8 cellular contexts compared by ENCODE assay signal in genomic region chr14:67420102-67420739, GRCh38. TPM values are rescaled to one million over a fixed set of nuclear protein-coding genes. Genes with fewer than 3 reads are reported as not detected.
DNase-seq lines count a peak whose midpoint lies in the region; ATAC-seq and TF ChIP-seq lines count a peak whose summit lies in the region.

No MANE protein-coding gene starts in this region.

- no peak; the same call in 1 of the 2 replicates for TF ChIP-seq RAD21 in IMR-90 (IDR thresholded peaks at IDR 0.05; ENCODE audit: low read length)

- no peak overlapping the region for H4K8ac ChIP-seq in IMR-90 (ENCODE audit: low read depth in 2 of 2, low read length in 2 of 2)

- H3K9me3 Mint-ChIP-seq in Caco-2 (ENCODE audit: unreplicated experiment): no peaks in the 10 kb centered on the region
- H3K9me3 Mint-ChIP-seq in activated CD8-positive, alpha-beta T cell treated with anti-CD3 and anti-CD28 coated beads for 36 hours: no peaks in the 10 kb centered on the region

- no peak overlapping the region for H3K4me3 ChIP-seq in Caco-2 (ENCODE audit: low read depth, low read length)
- H3K4me3 ChIP-seq in IMR-90 (ENCODE audit: insufficient read depth, low read depth, low read length): no peak overlapping the region
- H3K4me3 ChIP-seq in right lobe of liver: no peak overlapping the region

- CTCF ChIA-PET in Caco-2 (lab: Charles Lee): interaction anchor here (0.6 to 0.7 kb wide), 2 partner anchors 107 to 180 kb away, joined by 3 to 4 read pairs; partner anchors contain the start of gene PIGH
- CTCF ChIA-PET in IMR-90 (lab: Yijun Ruan, JAX): interaction anchor here (0.8 kb wide), 1 partner anchor 60 kb away, joined by 3 read pairs; the partner anchor contains the start of genes ATP6V1D and EIF2S1
- CTCF ChIA-PET in activated CD8-positive, alpha-beta T cell treated with anti-CD3 and anti-CD28 coated beads for 36 hours (lab: Charles Lee): interaction anchor here (0.6 to 3.5 kb wide), 17 partner anchors 8 to 284 kb away, joined by 3 to 25 read pairs (median 4); partner anchors contain the start of gene PLEK2

- H3K27me3 Mint-ChIP-seq in Caco-2 (ENCODE audit: insufficient read depth, unreplicated experiment): no peaks in the 10 kb centered on the region
- peaks cover 12% of the 10 kb centered on the region for H3K27me3 Mint-ChIP-seq in activated CD8-positive, alpha-beta T cell treated with anti-CD3 and anti-CD28 coated beads for 36 hours

- H3K9me3 ChIP-seq in Caco-2 (no peaks in the 10 kb centered on the region), IMR-90 (ENCODE audit: control insufficient read depth, insufficient read depth, low read length) (no peaks in the 10 kb centered on the region), right lobe of liver (no peaks in the 10 kb centered on the region)

- no peaks in the 10 kb centered on the region for H3K79me1 ChIP-seq in IMR-90 (ENCODE audit: low read depth in 1 of 2, low read length in 2 of 2)

- BruUV-seq in Caco-2 (replicated peaks; lab: Mats Ljungman, UMichigan) (no TSS peak), IMR-90 (replicated peaks; lab: Mats Ljungman, UMichigan) (no TSS peak)

- H3K36me3 Mint-ChIP-seq in Caco-2 (ENCODE audit: insufficient read depth, unreplicated experiment): no peaks in the 10 kb centered on the region
- no peaks in the 10 kb centered on the region for H3K36me3 Mint-ChIP-seq in activated CD8-positive, alpha-beta T cell treated with anti-CD3 and anti-CD28 coated beads for 36 hours (ENCODE audit: low read depth)

- peaks cover 12% of the 10 kb centered on the region; the same call in 1 of the 2 replicates for H3K9me1 ChIP-seq in IMR-90 (ENCODE audit: insufficient read depth, low read length)

- H3K4ac ChIP-seq in IMR-90 (ENCODE audit: low read depth, low read length): no peak overlapping the region

- no peak overlapping the region for H4K91ac ChIP-seq in IMR-90 (ENCODE audit: insufficient read depth, low read depth, low read length)

- no peak overlapping the region for H3K4me2 ChIP-seq in IMR-90 (ENCODE audit: low read depth, low read length)

- H3K14ac ChIP-seq in IMR-90 (replicated peaks; ENCODE audit: low read depth, low read length): no peak overlapping the region

- H3K27ac Mint-ChIP-seq in Caco-2 (ENCODE audit: unreplicated experiment): no peak overlapping the region
- H3K27ac Mint-ChIP-seq in activated CD8-positive, alpha-beta T cell treated with anti-CD3 and anti-CD28 coated beads for 36 hours: no peak overlapping the region

- TF ChIP-seq POLR2A in IMR-90 (IDR thresholded peaks at IDR 0.05; ENCODE audit: low read depth, low read length) (no peak), right lobe of liver (IDR thresholded peaks at IDR 0.05) (no peak)

- H4K5ac ChIP-seq in IMR-90 (ENCODE audit: low read depth, low read length): no peak overlapping the region

- no peak overlapping the region for H2AK5ac ChIP-seq in IMR-90 (ENCODE audit: low read depth, low read length)

- in situ Hi-C loops in IMR-90 (cut with MboI; ENCODE audit: low sequenced_read_pairs): no loop called here
- in situ Hi-C loops in ACHN (cut with HindIII; ENCODE audit: low pct_ligation_motif_present, low pct_unique_long_range_greater_than_20kb, low sequenced_read_pairs): no loop called here

- no peaks in the 10 kb centered on the region for H3K27me3 ChIP-seq in Caco-2 (replicated peaks; ENCODE audit: control insufficient read depth, insufficient read depth, low read length)
- peaks cover 2% of the 10 kb centered on the region; the same call in 1 of the 2 replicates for H3K27me3 ChIP-seq in IMR-90 (ENCODE audit: control insufficient read depth, insufficient read depth, low read length)
- H3K27me3 ChIP-seq in right lobe of liver: no peaks in the 10 kb centered on the region

- POLR2A ChIA-PET in Caco-2 (lab: Charles Lee): no interaction called here
- POLR2A ChIA-PET in IMR-90 (lab: Charles Lee; ENCODE audit: unreplicated experiment): no interaction called here
- POLR2A ChIA-PET in activated CD8-positive, alpha-beta T cell treated with anti-CD3 and anti-CD28 coated beads for 36 hours (lab: Charles Lee): no interaction called here

- H2BK5ac ChIP-seq in IMR-90 (ENCODE audit: low read depth, low read length, poor library complexity, severe bottlenecking): no peak overlapping the region

- no peak overlapping the region for H3K27ac ChIP-seq in IMR-90 (ENCODE audit: insufficient read depth, low read length)
- no peak overlapping the region for H3K27ac ChIP-seq in right lobe of liver

- WGBS in IMR-90 (ENCODE audit: extremely low coverage in 2 of 2, insufficient read length in 1 of 2), 2 experiments: 100% methylated on average over 1 of the region's 12 CpGs; no CpG with 5 or more reads in 1 of the 2 experiments
- WGBS in right lobe of liver (ENCODE audit: insufficient coverage, low coverage, low lambda C conversion rate, missing lambda C conversion rate): 62% methylated on average over 11 of the region's 12 CpGs

- no peak overlapping the region for H2BK20ac ChIP-seq in IMR-90 (ENCODE audit: low read depth, low read length)

- H2AK9ac ChIP-seq in IMR-90 (replicated peaks; ENCODE audit: low read depth, low read length, poor library complexity): no peak overlapping the region

- H3K23ac ChIP-seq in IMR-90 (ENCODE audit: low read depth, low read length): no peak overlapping the region

- intact Hi-C loops in Caco-2 (cut with micrococcal nuclease; ENCODE audit: unreplicated experiment) (no loop called here), IMR-90 (cut with micrococcal nuclease) (no loop called here), right lobe of liver (cut with DNase I) (loop anchor here in 1 of 2 donors (10.0 kb wide), 1 partner anchor 155 kb away; no protein-coding TSS in a partner anchor)
- intact Hi-C loops in activated CD8-positive, alpha-beta T cell treated with anti-CD3 and anti-CD28 coated beads for 36 hours (cut with micrococcal nuclease): loop anchor here (10.0 kb wide), 1 partner anchor 245 kb away; no protein-coding TSS in a partner anchor

- no peak overlapping the region for H2AFZ ChIP-seq in IMR-90 (replicated peaks; ENCODE audit: low read length, poor library complexity)

- H3K4me3 Mint-ChIP-seq in Caco-2 (ENCODE audit: unreplicated experiment): no peak overlapping the region
- no peak overlapping the region for H3K4me3 Mint-ChIP-seq in activated CD8-positive, alpha-beta T cell treated with anti-CD3 and anti-CD28 coated beads for 36 hours

- H3K18ac ChIP-seq in IMR-90 (ENCODE audit: low read depth, low read length): no peak overlapping the region

- H4K20me1 ChIP-seq in IMR-90 (ENCODE audit: insufficient read depth, low read length): no peaks in the 10 kb centered on the region; the same call in 1 of the 2 replicates

- H2BK120ac ChIP-seq in IMR-90 (ENCODE audit: low read depth, low read length): no peak overlapping the region

- no peak overlapping the region for H2BK15ac ChIP-seq in IMR-90 (ENCODE audit: low read depth, low read length)

- TF ChIP-seq CTCF in Caco-2 (IDR thresholded peaks at IDR 0.05; ENCODE audit: insufficient read depth in 1 of 2, low read depth in 1 of 2, low read length in 1 of 2, severe bottlenecking in 1 of 2, unreplicated experiment in 1 of 2): peak; percentile 20 to 36
- peak; percentile 34 for TF ChIP-seq CTCF in IMR-90 (conservative IDR thresholded peaks at IDR 0.05; ENCODE audit: low read depth, low read length)
- TF ChIP-seq CTCF in activated CD8-positive, alpha-beta T cell treated with anti-CD3 and anti-CD28 coated beads for 36 hours (IDR thresholded peaks at IDR 0.05): peak; percentile 62
- TF ChIP-seq CTCF in right lobe of liver (IDR thresholded peaks at IDR 0.05): peak; percentile 14 to 48 (median 40)

- peak in 1 of 2 experiments; percentile 36 for DNase-seq in Caco-2
- DNase-seq in IMR-90: no peak
- DNase-seq in activated CD8-positive, alpha-beta T cell treated with anti-CD3 and anti-CD28 coated beads for 36 hours: peak; percentile 53
- DNase-seq in right lobe of liver: peak in 1 of 3 donors; percentile 33
- DNase-seq in NCI-H774 (lab: John Stamatoyannopoulos, UW): no peak
- no peak for DNase-seq in NCI-H2081 (lab: John Stamatoyannopoulos, UW)
- no peak for DNase-seq in ACHN

- H3K9ac ChIP-seq in IMR-90 (ENCODE audit: low read depth, low read length): no peak overlapping the region

- no peak overlapping the region for H3K56ac ChIP-seq in IMR-90 (ENCODE audit: extremely low read depth, insufficient read depth, low read length)

- H3K36me3 ChIP-seq in Caco-2 (ENCODE audit: control insufficient read depth, insufficient read depth, low read length): no peaks in the 10 kb centered on the region
- H3K36me3 ChIP-seq in IMR-90 (ENCODE audit: control insufficient read depth, insufficient read depth, low read length): no peaks in the 10 kb centered on the region
- no peaks in the 10 kb centered on the region for H3K36me3 ChIP-seq in right lobe of liver

- peaks cover 7% of the 10 kb centered on the region for H3K4me1 Mint-ChIP-seq in Caco-2 (ENCODE audit: low read depth, unreplicated experiment)
- H3K4me1 Mint-ChIP-seq in activated CD8-positive, alpha-beta T cell treated with anti-CD3 and anti-CD28 coated beads for 36 hours (ENCODE audit: low read depth): no peaks in the 10 kb centered on the region

- dilution Hi-C loops in IMR-90 (cut with HindIII; ENCODE audit: low sequenced_read_pairs, unreplicated experiment): no loop called here

- ATAC-seq in IMR-90 (ENCODE audit: low read depth): no peak
- peak; percentile 67 for ATAC-seq in activated CD8-positive, alpha-beta T cell treated with anti-CD3 and anti-CD28 coated beads for 36 hours
- peak in 3 of 4 donors; percentile 12 to 42 (median 17) for ATAC-seq in right lobe of liver
- ATAC-seq in HG03039 (IDR thresholded peaks at IDR 0.05; ENCODE audit: unreplicated experiment): no peak

- H3K4me1 ChIP-seq in Caco-2: peaks cover 17% of the 10 kb centered on the region
- H3K4me1 ChIP-seq in IMR-90 (ENCODE audit: control insufficient read depth, insufficient read depth, low read length): 0 out of 2 replicates have a peak, but pooled peaks cover 2% of the 10 kb centered on the region
- H3K4me1 ChIP-seq in right lobe of liver: peaks cover 0 to 12% (median 0%) of the 10 kb centered on the region in 4 donors

TF ChIP-seq in IMR-90, 13 proteins besides CTCF, POLR2A, EP300 and RAD21 (continues in another document):
- TF ChIP-seq CHD1 (IDR thresholded peaks at IDR 0.05; ENCODE audit: low read depth, low read length) (no peak), RCOR1 (IDR thresholded peaks at IDR 0.05; ENCODE audit: insufficient replicate concordance, low read length) (no peak), MAZ (IDR thresholded peaks at IDR 0.05; ENCODE audit: borderline replicate concordance, low read depth, low read length) (no peak), MAFK (IDR thresholded peaks at IDR 0.05; ENCODE audit: low read depth, low read length) (no peak), NFE2L2 (IDR thresholded peaks at IDR 0.05; ENCODE audit: low read depth, low read length) (no peak), FOS (IDR thresholded peaks at IDR 0.05; ENCODE audit: low read depth, low read length) (no peak)

RNA-seq across cellular contexts. Expression of gene PLEK2, which starts 8.3 kb away (rescaled TPM):
- total RNA-seq in Caco-2 (2022) (35.2 and 36.5 TPM in 2 replicates), IMR-90 (2012; rRNA removed) (2.2 and 2.5 TPM in 2 replicates), right lobe of liver (10 to 100 TPM in 4 of 6 experiments, 1 to 10 TPM in 2; 8.3 to 16.2 (median 12.1) TPM)
- 1.5 and 1.7 TPM in 2 replicates for polyA plus RNA-seq in IMR-90 (2012; rRNA removed)
- 0.64 and 1.2 TPM in 2 replicates for polyA plus RNA-seq in IMR-90 (2012; cell fraction: cytosol; rRNA removed)
- polyA plus RNA-seq in IMR-90 (2012; cell fraction: nucleus; rRNA removed; ENCODE audit: low replicate concordance): 0.61 and 0.66 TPM in 2 replicates
- total RNA-seq in activated CD8-positive, alpha-beta T cell treated with anti-CD3 and anti-CD28 coated beads for 36 hours: 1 to 10 TPM in 1 of 2 experiments, not detected in 1; 1.0 TPM

Comparison
In these comparisons a context has a peak if more than half of its experiments do, and no peak if none do; other contexts are left out.
1. ATAC-seq: peak in activated CD8-positive, alpha-beta T cell treated with anti-CD3 and anti-CD28 coated beads for 36 hours (single experiment) and right lobe of liver (3 of 4); none in IMR-90 (single experiment) and HG03039 (single experiment).
2. Peak in every context shown above with its lines, with median percentiles within 50 percentile points of each other: CTCF ChIP-seq.